ENCODE assay signal across 8 cellular contexts in the genomic region with DNA sequence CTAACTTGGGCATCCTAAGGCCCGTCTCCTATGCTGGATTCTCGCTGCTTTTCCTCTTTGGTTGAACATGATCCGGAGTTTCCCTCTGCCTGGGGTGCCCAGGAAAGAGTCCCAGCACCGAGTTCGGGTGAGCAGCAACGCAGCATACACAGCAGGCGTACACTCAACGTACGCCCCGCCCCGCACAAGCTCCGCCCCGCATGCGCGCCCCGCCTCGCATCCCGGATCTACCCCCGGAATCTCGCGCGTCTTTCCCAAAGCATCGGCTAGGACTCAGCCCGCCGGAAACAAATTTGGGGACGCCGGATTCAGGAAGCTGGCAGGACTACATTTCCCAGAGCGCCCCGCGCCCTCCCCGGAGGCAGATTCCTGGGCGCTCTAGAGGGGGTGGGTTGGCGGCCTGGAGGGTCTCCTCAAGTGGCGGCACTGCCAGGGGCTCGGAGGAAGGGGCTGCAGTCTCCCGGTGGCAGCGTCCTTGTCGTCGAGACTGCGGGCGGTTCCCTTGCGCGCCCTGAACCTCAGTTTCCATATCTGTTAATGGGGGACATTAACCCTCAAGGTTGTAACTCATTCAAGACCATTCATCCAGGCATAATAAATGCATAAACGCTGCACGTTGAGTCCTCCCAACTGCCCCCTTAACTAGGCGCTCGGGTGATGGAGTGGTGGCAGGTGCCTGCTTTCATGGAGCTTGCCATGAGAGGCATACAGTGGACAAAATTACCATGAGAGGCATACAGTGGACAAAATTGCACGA. TPM values are rescaled to one million over a fixed set of nuclear protein-coding genes. Genes with fewer than 3 reads are reported as not detected.
DNase-seq lines count a peak whose midpoint lies in the region; ATAC-seq and TF ChIP-seq lines count a peak whose summit lies in the region.

No MANE protein-coding gene starts in this region.

- peaks cover 30 to 34% of the 10 kb centered on the region in 2 donors for H3K4me1 Mint-ChIP-seq in natural killer cell
- H3K4me1 Mint-ChIP-seq in stimulated activated naive B cell treated with anti-CD40 and anti-IgM and Interleukin-4, amounts not matched to agents 10 μg/mL and 1 μg/mL and 100 μg/mL, for 72 hours = peaks cover 27 to 33% of the 10 kb centered on the region in 2 donors

- ATAC-seq in GM21723 (IDR thresholded peaks at IDR 0.05; ENCODE audit: unreplicated experiment) (peak; percentile 64), natural killer cell (peak; percentile 59 to 68 (median 65))
- ATAC-seq in stimulated activated naive B cell treated with anti-CD40 and anti-IgM and Interleukin-4, amounts not matched to agents 10 μg/mL and 1 μg/mL and 100 μg/mL, for 72 hours (replicated peaks) = peak; percentile 79 to 80

- H3K27ac Mint-ChIP-seq in natural killer cell = peak overlapping the region; percentile 86 to 88
- peak overlapping the region; percentile 96 for H3K27ac Mint-ChIP-seq in stimulated activated naive B cell treated with anti-CD40 and anti-IgM and Interleukin-4, amounts not matched to agents 10 μg/mL and 1 μg/mL and 100 μg/mL, for 72 hours

- no peaks in the 10 kb centered on the region for H3K27me3 Mint-ChIP-seq in natural killer cell (ENCODE audit: low read depth in 2 of 2)
- no peaks in the 10 kb centered on the region for H3K27me3 Mint-ChIP-seq in stimulated activated naive B cell treated with anti-CD40 and anti-IgM and Interleukin-4, amounts not matched to agents 10 μg/mL and 1 μg/mL and 100 μg/mL, for 72 hours

- DNase-seq in DMS53 treated with DMSO at 0.1 percent for 48 hours (lab: John Stamatoyannopoulos, UW; ENCODE audit: unreplicated experiment) (peak; percentile 80), RPMI7951 (ENCODE audit: low read depth) (peak; percentile 92), fibroblast of pulmonary artery (ENCODE audit: low read depth) (peak; percentile 95), natural killer cell (peak; percentile 68)
- DNase-seq in activated T-helper 9 cell treated with anti-CD3 and anti-CD28 coated beads, Interleukin-2, amount 50 U/mL, for 16 hours (ENCODE audit: low read depth) = peak; percentile 80
- DNase-seq in stimulated activated naive B cell treated with anti-CD40 and anti-IgM and Interleukin-4, amounts not matched to agents 10 μg/mL and 1 μg/mL and 100 μg/mL, for 72 hours = peak; percentile 93

- H3K36me3 Mint-ChIP-seq in natural killer cell = no peaks in the 10 kb centered on the region
- peaks cover 0 to 3% of the 10 kb centered on the region in 2 donors for H3K36me3 Mint-ChIP-seq in stimulated activated naive B cell treated with anti-CD40 and anti-IgM and Interleukin-4, amounts not matched to agents 10 μg/mL and 1 μg/mL and 100 μg/mL, for 72 hours

- no peaks in the 10 kb centered on the region for H3K9me3 Mint-ChIP-seq in natural killer cell
- H3K9me3 Mint-ChIP-seq in stimulated activated naive B cell treated with anti-CD40 and anti-IgM and Interleukin-4, amounts not matched to agents 10 μg/mL and 1 μg/mL and 100 μg/mL, for 72 hours = no peaks in the 10 kb centered on the region

- TF ChIP-seq CTCF in fibroblast of pulmonary artery (IDR thresholded peaks at IDR 0.05; ENCODE audit: low read length, missing control alignments) (no peak), natural killer cell (IDR thresholded peaks at IDR 0.05) (no peak)

- peak overlapping the region; percentile 32 for H3K27ac ChIP-seq in KOPT-K1 (ENCODE audit: low read depth, low read length, poor library complexity, severe bottlenecking)

- peaks cover 10% of the 10 kb centered on the region for H3K36me3 ChIP-seq in KOPT-K1 (ENCODE audit: insufficient read depth, low read length)

- H3K4me3 Mint-ChIP-seq in natural killer cell = peak overlapping the region; percentile 92
- peak overlapping the region; percentile 93 to 96 for H3K4me3 Mint-ChIP-seq in stimulated activated naive B cell treated with anti-CD40 and anti-IgM and Interleukin-4, amounts not matched to agents 10 μg/mL and 1 μg/mL and 100 μg/mL, for 72 hours

- H3K9me3 ChIP-seq in KOPT-K1 (ENCODE audit: insufficient read depth, low read length, poor library complexity, severe bottlenecking) = no peaks in the 10 kb centered on the region

- peak overlapping the region; percentile 70 for H3K4me3 ChIP-seq in fibroblast of pulmonary artery (replicated peaks; ENCODE audit: low read depth, low read length)

- intact Hi-C loops in natural killer cell (cut with micrococcal nuclease) = loop anchor here (1.0 to 5.0 kb wide), 4 partner anchors 34 to 516 kb away; partner anchors contain the start of genes ANKS3, DNAAF8, GLYR1 and UBN1

RNA-seq across cellular contexts. Expression of gene ZNF500, which starts 1.8 kb away (rescaled TPM):
- 5.2 and 5.4 TPM in 2 replicates for total RNA-seq in RPMI7951 (2014; rRNA removed; shearing (Covaris generic))
- total RNA-seq in natural killer cell = 10 to 100 TPM; 11.4 to 20.3 (median 13.0) TPM

RNA-seq across cellular contexts. Expression of gene SEPTIN12, which starts 19.4 kb away (rescaled TPM):
- total RNA-seq in RPMI7951 (2014; rRNA removed; shearing (Covaris generic)) = not detected in 2 replicates
- total RNA-seq in natural killer cell = under 1 TPM in 1 of 3 donors, not detected in 2; 0.59 TPM

RNA-seq across cellular contexts. Expression of gene SMIM22, which starts 26.4 kb away (rescaled TPM):
- total RNA-seq in RPMI7951 (2014; rRNA removed; shearing (Covaris generic)) = not detected in 2 replicates
- not detected for total RNA-seq in natural killer cell

RNA-seq across cellular contexts. Expression of gene ROGDI, which starts 33.7 kb away (rescaled TPM):
- 13.1 and 16.9 TPM in 2 replicates for total RNA-seq in RPMI7951 (2014; rRNA removed; shearing (Covaris generic))
- 10 to 100 TPM in 1 of 3 donors, 1 to 10 TPM in 2; 6.6 to 15.5 (median 7.5) TPM for total RNA-seq in natural killer cell

RNA-seq across cellular contexts. Expression of gene DNAAF8, which starts 34.4 kb away (rescaled TPM):
- 0.36 and 0.49 TPM in 2 replicates for total RNA-seq in RPMI7951 (2014; rRNA removed; shearing (Covaris generic))
- under 1 TPM in 1 of 3 donors, not detected in 2; 0.54 TPM for total RNA-seq in natural killer cell

Comparison
In these comparisons a context has a peak if more than half of its experiments do, and no peak if none do; other contexts are left out.
1. Peak in every context shown above with its lines: DNase-seq, ATAC-seq, H3K4me3 ChIP-seq and H3K27ac ChIP-seq.